In genomic region chr10:8407561-8408021, GRCh38 we compare ENCODE assay signal across 21 cellular contexts.
DNase-seq lines count a peak whose midpoint lies in the region; ATAC-seq and TF ChIP-seq lines count a peak whose summit lies in the region.
"Had no signal": no experiment of that assay in that cellular context is flagged by ENCODE, and none has a peak within 500 bp of the region (broad histone marks: within the 10 kb centered on the region; RNA-seq: fewer than 3 reads in every experiment).

No MANE protein-coding gene starts in this region.

- no peaks in the 10 kb centered on the region for H3K27me3 Mint-ChIP-seq in CD4-positive, alpha-beta memory T cell
- H3K27me3 Mint-ChIP-seq in WTC11 (ENCODE audit: low read depth) (no peaks in the 10 kb centered on the region), neural progenitor cell (ENCODE audit: insufficient read depth, low read depth) (peaks cover 3% of the 10 kb centered on the region)
- H3K27me3 Mint-ChIP-seq in naive thymus-derived CD4-positive, alpha-beta T cell, result peaks cover 0 to 27% (median 0%) of the 10 kb centered on the region in 5 donors
- no peaks in the 10 kb centered on the region for H3K27me3 Mint-ChIP-seq in activated CD4-positive, alpha-beta memory T cell treated with anti-CD3 and anti-CD28 coated beads for 36 hours

- H3K9me3 ChIP-seq in CD4-positive, alpha-beta memory T cell (ENCODE audit: control insufficient read depth in 1 of 2, low read length in 2 of 2), result no peaks in the 10 kb centered on the region
- H3K9me3 ChIP-seq in naive thymus-derived CD4-positive, alpha-beta T cell (ENCODE audit: control insufficient read depth in 2 of 3, low read length in 3 of 3), result no peaks in the 10 kb centered on the region
- H3K9me3 ChIP-seq in upper lobe of right lung, result no peaks in the 10 kb centered on the region
- H3K9me3 ChIP-seq in neural progenitor cell (ENCODE audit: low read depth), result no peaks in the 10 kb centered on the region
- H3K9me3 ChIP-seq: Peyer's patch had no signal

- ATAC-seq in WTC11 (peak; percentile 55), HG02840 (IDR thresholded peaks at IDR 0.05; ENCODE audit: low FRiP score, unreplicated experiment) (no peak), upper lobe of right lung (no peak)
- no peak for ATAC-seq in naive thymus-derived CD4-positive, alpha-beta T cell
- ATAC-seq: K562, Right ventricle myocardium inferior had no signal

- H3K4me1 ChIP-seq in CD4-positive, alpha-beta memory T cell (ENCODE audit: insufficient read depth, low read length), result peaks cover 60% of the 10 kb centered on the region
- H3K4me1 ChIP-seq in naive thymus-derived CD4-positive, alpha-beta T cell (ENCODE audit: control insufficient read depth in 2 of 2, insufficient read depth in 2 of 2, low read length in 2 of 2), result peaks cover 39 to 44% of the 10 kb centered on the region in 2 donors
- H3K4me1 ChIP-seq in upper lobe of right lung (no peaks in the 10 kb centered on the region), neural progenitor cell (peaks cover 31% of the 10 kb centered on the region)
- H3K4me1 ChIP-seq: Peyer's patch had no signal

- no peak for TF ChIP-seq CTCF in LNCaP clone FGC (IDR thresholded peaks at IDR 0.05; ENCODE audit: control insufficient read depth, extremely low read depth, insufficient read depth)
- no peak for TF ChIP-seq CTCF in WTC11 (IDR thresholded peaks at IDR 0.05)
- no peak for TF ChIP-seq CTCF in upper lobe of right lung (IDR thresholded peaks at IDR 0.05)
- TF ChIP-seq CTCF in neural progenitor cell (IDR thresholded peaks at IDR 0.05), result no peak

- no peaks in the 10 kb centered on the region for H4K20me1 ChIP-seq in neural progenitor cell (ENCODE audit: low read depth)

- no peaks in the 10 kb centered on the region for H3K36me3 ChIP-seq in CD4-positive, alpha-beta memory T cell (ENCODE audit: insufficient read depth, low read length)
- H3K36me3 ChIP-seq in naive thymus-derived CD4-positive, alpha-beta T cell (ENCODE audit: control insufficient read depth in 2 of 3, insufficient read depth in 3 of 3, low read length in 3 of 3), result no peaks in the 10 kb centered on the region
- H3K36me3 ChIP-seq in upper lobe of right lung, result no peaks in the 10 kb centered on the region
- no peaks in the 10 kb centered on the region for H3K36me3 ChIP-seq in neural progenitor cell
- H3K36me3 ChIP-seq: Peyer's patch had no signal

- no peaks in the 10 kb centered on the region for H3K79me2 ChIP-seq in neural progenitor cell (ENCODE audit: low read depth)

- H3K9ac ChIP-seq in neural progenitor cell, result no peak overlapping the region

- peak overlapping the region; percentile 8 for H3K27ac ChIP-seq in CD4-positive, alpha-beta memory T cell (ENCODE audit: low read depth, low read length)
- no peak overlapping the region for H3K27ac ChIP-seq in naive thymus-derived CD4-positive, alpha-beta T cell (ENCODE audit: low read depth, low read length)
- no peak overlapping the region for H3K27ac ChIP-seq in upper lobe of right lung
- H3K27ac ChIP-seq in neural progenitor cell, result no peak overlapping the region
- H3K27ac ChIP-seq: HL-60, Peyer's patch, SK-N-MC had no signal

- POLR2A ChIA-PET in CD4-positive, alpha-beta memory T cell (lab: Charles Lee; ENCODE audit: partially characterized antibody), result interaction anchor here (1.1 to 7.4 kb wide), 7 partner anchors 9 to 353 kb away, joined by 3 to 118 read pairs (median 5); partner anchors contain the start of gene GATA3
- POLR2A ChIA-PET in WTC11 (lab: Charles Lee), result no interaction called here
- POLR2A ChIA-PET in naive thymus-derived CD4-positive, alpha-beta T cell (lab: Charles Lee), result no interaction called here
- POLR2A ChIA-PET in activated CD4-positive, alpha-beta memory T cell treated with anti-CD3 and anti-CD28 coated beads for 36 hours (lab: Charles Lee), result no interaction called here

- peak in 2 of 5 donors; percentile 19 to 36 for DNase-seq in CD4-positive, alpha-beta memory T cell
- peak; percentile 45 for DNase-seq in LNCaP clone FGC (ENCODE audit: low read depth)
- DNase-seq in WTC11 (ENCODE audit: low spot score), result no peak
- no peak for DNase-seq in naive thymus-derived CD4-positive, alpha-beta T cell
- no peak for DNase-seq in activated CD4-positive, alpha-beta memory T cell treated with anti-CD3 and anti-CD28 coated beads for 36 hours
- DNase-seq in upper lobe of right lung, result no peak
- DNase-seq in neural progenitor cell (ENCODE audit: low spot score), result no peak
- DNase-seq: ACHN, DMS 273 treated with DMSO at 0.1 percent for 48 hours, HCEC 1CT, MM.1S, NCI-H1092 treated with DMSO at 0.1 percent for 48 hours, NCI-H2081 treated with DMSO at 0.1 percent for 48 hours, NCI-H510A treated with DMSO at 0.1 percent for 48 hours, Peyer's patch, T-helper 1 cell had no signal

- H3F3A ChIP-seq in neural progenitor cell (ENCODE audit: low read depth), result no peaks in the 10 kb centered on the region

- H3K4me3 Mint-ChIP-seq in CD4-positive, alpha-beta memory T cell, result peak overlapping the region in 6 of 8 donors; percentile 13 to 48 (median 29)
- H3K4me3 Mint-ChIP-seq in WTC11 (no peak overlapping the region), neural progenitor cell (no peak overlapping the region)
- no peak overlapping the region for H3K4me3 Mint-ChIP-seq in naive thymus-derived CD4-positive, alpha-beta T cell
- H3K4me3 Mint-ChIP-seq in activated CD4-positive, alpha-beta memory T cell treated with anti-CD3 and anti-CD28 coated beads for 36 hours, result no peak overlapping the region

- intact Hi-C loops in CD4-positive, alpha-beta memory T cell (cut with micrococcal nuclease), result no loop called here
- intact Hi-C loops in naive thymus-derived CD4-positive, alpha-beta T cell (cut with micrococcal nuclease), result no loop called here
- intact Hi-C loops in activated CD4-positive, alpha-beta memory T cell treated with anti-CD3 and anti-CD28 coated beads for 36 hours (cut with micrococcal nuclease), result loop anchor here (10.0 kb wide), 1 partner anchor 587 kb away; no protein-coding TSS in a partner anchor
- intact Hi-C loops in upper lobe of right lung (cut with DNase I), result no loop called here

- no peak overlapping the region for H3K4me2 ChIP-seq in neural progenitor cell

- no peaks in the 10 kb centered on the region for H3K27me3 ChIP-seq in CD4-positive, alpha-beta memory T cell (ENCODE audit: insufficient read depth, low read length)
- no peaks in the 10 kb centered on the region for H3K27me3 ChIP-seq in naive thymus-derived CD4-positive, alpha-beta T cell (ENCODE audit: control insufficient read depth in 2 of 2, insufficient read depth in 2 of 2, low read length in 2 of 2)
- H3K27me3 ChIP-seq in upper lobe of right lung (no peaks in the 10 kb centered on the region), neural progenitor cell (no peaks in the 10 kb centered on the region)
- H3K27me3 ChIP-seq: Peyer's patch had no signal

- no peak overlapping the region for H3K4me3 ChIP-seq in CD4-positive, alpha-beta memory T cell (ENCODE audit: low read length in 2 of 2)
- H3K4me3 ChIP-seq in LNCaP clone FGC (ENCODE audit: low read depth, low read length) (no peak overlapping the region), upper lobe of right lung (no peak overlapping the region), neural progenitor cell (no peak overlapping the region)
- H3K4me3 ChIP-seq in naive thymus-derived CD4-positive, alpha-beta T cell (ENCODE audit: low read length), result no peak overlapping the region
- H3K4me3 ChIP-seq: K562, Peyer's patch, SK-N-MC had no signal

- H3K36me3 Mint-ChIP-seq in CD4-positive, alpha-beta memory T cell, result peaks cover 0 to 1% of the 10 kb centered on the region in 2 donors
- H3K36me3 Mint-ChIP-seq in WTC11, result no peaks in the 10 kb centered on the region
- H3K36me3 Mint-ChIP-seq in naive thymus-derived CD4-positive, alpha-beta T cell, result peaks cover 0 to 3% (median 0%) of the 10 kb centered on the region in 5 donors
- no peaks in the 10 kb centered on the region for H3K36me3 Mint-ChIP-seq in activated CD4-positive, alpha-beta memory T cell treated with anti-CD3 and anti-CD28 coated beads for 36 hours
- H3K36me3 Mint-ChIP-seq in neural progenitor cell, result no peaks in the 10 kb centered on the region

- H2AFZ ChIP-seq in neural progenitor cell (replicated peaks), result no peak overlapping the region

- H3K27ac Mint-ChIP-seq in CD4-positive, alpha-beta memory T cell, result peak overlapping the region; percentile 7 to 98 (median 92)
- H3K27ac Mint-ChIP-seq in WTC11 (no peak overlapping the region), neural progenitor cell (no peak overlapping the region)
- peak overlapping the region in 6 of 9 donors; percentile 19 to 94 (median 62) for H3K27ac Mint-ChIP-seq in naive thymus-derived CD4-positive, alpha-beta T cell
- H3K27ac Mint-ChIP-seq in activated CD4-positive, alpha-beta memory T cell treated with anti-CD3 and anti-CD28 coated beads for 36 hours, result no peak overlapping the region

- CTCF ChIA-PET in CD4-positive, alpha-beta memory T cell (lab: Charles Lee; ENCODE audit: partially characterized antibody), result interaction anchor here (1.0 to 2.6 kb wide), 4 partner anchors 9 to 75 kb away, joined by 3 to 9 read pairs (median 6); no protein-coding TSS in a partner anchor
- CTCF ChIA-PET in WTC11 (lab: Charles Lee), result no interaction called here
- CTCF ChIA-PET in naive thymus-derived CD4-positive, alpha-beta T cell (lab: Charles Lee), result interaction anchor here (0.6 to 0.8 kb wide), 3 partner anchors 224 to 662 kb away, joined by 3 to 5 read pairs (median 3); no protein-coding TSS in a partner anchor
- CTCF ChIA-PET in activated CD4-positive, alpha-beta memory T cell treated with anti-CD3 and anti-CD28 coated beads for 36 hours (lab: Charles Lee), result no interaction called here

- H3K9me3 Mint-ChIP-seq in CD4-positive, alpha-beta memory T cell, result peaks cover 0 to 3% (median 0%) of the 10 kb centered on the region in 8 donors
- H3K9me3 Mint-ChIP-seq in WTC11 (no peaks in the 10 kb centered on the region), neural progenitor cell (no peaks in the 10 kb centered on the region)
- no peaks in the 10 kb centered on the region for H3K9me3 Mint-ChIP-seq in naive thymus-derived CD4-positive, alpha-beta T cell
- no peaks in the 10 kb centered on the region for H3K9me3 Mint-ChIP-seq in activated CD4-positive, alpha-beta memory T cell treated with anti-CD3 and anti-CD28 coated beads for 36 hours

- H3K4me1 Mint-ChIP-seq in CD4-positive, alpha-beta memory T cell, result peaks cover 48 to 74% (median 56%) of the 10 kb centered on the region in 4 donors
- H3K4me1 Mint-ChIP-seq in WTC11, result peaks cover 38% of the 10 kb centered on the region
- H3K4me1 Mint-ChIP-seq in naive thymus-derived CD4-positive, alpha-beta T cell, result peaks cover 22 to 53% (median 50%) of the 10 kb centered on the region in 7 donors
- H3K4me1 Mint-ChIP-seq in activated CD4-positive, alpha-beta memory T cell treated with anti-CD3 and anti-CD28 coated beads for 36 hours (ENCODE audit: low read depth), result peaks cover 53% of the 10 kb centered on the region
- peaks cover 13% of the 10 kb centered on the region for H3K4me1 Mint-ChIP-seq in neural progenitor cell

TF ChIP-seq in WTC11, 78 proteins besides CTCF, POLR2A, EP300 and RAD21 (continues in another document):
- TF ChIP-seq TEAD4 (CRISPR knock-in tag; IDR thresholded peaks at IDR 0.05) (no peak), NFATC4 (CRISPR knock-in tag; IDR thresholded peaks at IDR 0.05) (no peak), NR3C1 (CRISPR knock-in tag; conservative IDR thresholded peaks at IDR 0.05; ENCODE audit: low read depth) (no peak), MXD4 (CRISPR knock-in tag; IDR thresholded peaks at IDR 0.05; ENCODE audit: borderline replicate concordance) (no peak), TCF7 (CRISPR knock-in tag; IDR thresholded peaks at IDR 0.05; ENCODE audit: low read depth) (no peak)

Comparison
In these comparisons a context has a peak if more than half of its experiments do, and no peak if none do; other contexts are left out.
1. H3K27ac Mint-ChIP-seq: peak in CD4-positive, alpha-beta memory T cell (7 of 7) and naive thymus-derived CD4-positive, alpha-beta T cell (6 of 9); none in WTC11 (single experiment), activated CD4-positive, alpha-beta memory T cell treated with anti-CD3 and anti-CD28 coated beads for 36 hours (single experiment) and neural progenitor cell (single experiment).
2. H3K4me3 Mint-ChIP-seq: peak in CD4-positive, alpha-beta memory T cell (6 of 8); none in WTC11 (single experiment), naive thymus-derived CD4-positive, alpha-beta T cell (0 of 10), activated CD4-positive, alpha-beta memory T cell treated with anti-CD3 and anti-CD28 coated beads for 36 hours (single experiment) and neural progenitor cell (single experiment).
3. CTCF ChIA-PET loops: an anchor here in CD4-positive, alpha-beta memory T cell (1.0 to 2.6 kb wide) and naive thymus-derived CD4-positive, alpha-beta T cell (0.6 to 0.8 kb wide); none called in WTC11 and activated CD4-positive, alpha-beta memory T cell treated with anti-CD3 and anti-CD28 coated beads for 36 hours.